ENCODE assay signal across 1 cellular context in genomic region chr16:11639925-11640899, GRCh38.
TF ChIP-seq lines count a peak whose summit lies in the region.

No MANE protein-coding gene starts in this region.

TF ChIP-seq in liver, 16 proteins besides CTCF, POLR2A, EP300 and RAD21 (continued from another document):
- TF ChIP-seq ATF3 (IDR thresholded peaks at IDR 0.05) (peak; percentile 90), RXRA (IDR thresholded peaks at IDR 0.05) (peak; percentile 78 to 93), FOXA2 (IDR thresholded peaks at IDR 0.05) (peak; percentile 32), FOXA1 (IDR thresholded peaks at IDR 0.05) (no peak)
TF ChIP-seq in liver: peak in this region for 12.
